Comparison of ENCODE assay signal across 8 cellular contexts in genomic region chr20:25987073-25987927, GRCh38.
DNase-seq lines count a peak whose midpoint lies in the region; ATAC-seq and TF ChIP-seq lines count a peak whose summit lies in the region.

No MANE protein-coding gene starts in this region.

- H3K4me3 Mint-ChIP-seq in WTC11 = peak overlapping the region; percentile 59
- H3K4me3 Mint-ChIP-seq in memory B cell = peak overlapping the region; percentile 75

- no peaks in the 10 kb centered on the region for H3K9me3 Mint-ChIP-seq in WTC11
- H3K9me3 Mint-ChIP-seq in memory B cell = no peaks in the 10 kb centered on the region

- H3K36me3 Mint-ChIP-seq in WTC11 = no peaks in the 10 kb centered on the region
- peaks cover 2% of the 10 kb centered on the region for H3K36me3 Mint-ChIP-seq in memory B cell

- ATAC-seq in GM19328 (IDR thresholded peaks at IDR 0.05; ENCODE audit: unreplicated experiment) (peak; percentile 93), HG03565 (IDR thresholded peaks at IDR 0.05; ENCODE audit: unreplicated experiment) (peak; percentile 68), WTC11 (peak; percentile 88), memory B cell (ENCODE audit: low read depth) (peak; percentile 84)

- DNase-seq in AG10803 (ENCODE audit: low read depth) = peak; percentile 12
- peak; percentile 68 for DNase-seq in WTC11 (ENCODE audit: low spot score)
- peak in 44 of 61 donors; percentile 13 to 71 (median 43) for DNase-seq in caudate nucleus (lab: John Stamatoyannopoulos, UW)
- DNase-seq in memory B cell (ENCODE audit: low spot score in 2 of 2) = peak; percentile 54 to 59
- peak; percentile 71 for DNase-seq in stimulated activated CD8-positive, alpha-beta memory T cell treated with anti-CD3 and anti-CD28 coated beads, Interleukin-4, amount 100 ng/mL, for 48 hours
- DNase-seq in NCI-H1048 (lab: John Stamatoyannopoulos, UW) = no peak

- POLR2A ChIA-PET in WTC11 (lab: Charles Lee) = no interaction called here

- CTCF ChIA-PET in WTC11 (lab: Charles Lee) = interaction anchor here (1.6 kb wide), 1 partner anchor 44 kb away, joined by 3 read pairs; no protein-coding TSS in a partner anchor

- H3K27me3 Mint-ChIP-seq in WTC11 (ENCODE audit: low read depth) (peaks cover 36% of the 10 kb centered on the region), memory B cell (peaks cover 11% of the 10 kb centered on the region)

- no peak overlapping the region for H3K27ac Mint-ChIP-seq in WTC11
- H3K27ac Mint-ChIP-seq in memory B cell = peak overlapping the region; percentile 38

- no peak overlapping the region for H3K27ac ChIP-seq in caudate nucleus (ENCODE audit: low read depth, low read length)

- H3K4me1 Mint-ChIP-seq in WTC11 (peaks cover 4% of the 10 kb centered on the region; the same call in 1 of the 2 replicates), memory B cell (peaks cover 12% of the 10 kb centered on the region)

- H3K4me3 ChIP-seq in AG10803 (ENCODE audit: low read length) = peak overlapping the region; percentile 38

- TF ChIP-seq CTCF in AG10803 (conservative IDR thresholded peaks at IDR 0.05; ENCODE audit: low read length) = peak; percentile 34
- no peak for TF ChIP-seq CTCF in WTC11 (IDR thresholded peaks at IDR 0.05)

TF ChIP-seq in WTC11, 78 proteins besides CTCF, POLR2A, EP300 and RAD21:
- TF ChIP-seq, protein P1, sequence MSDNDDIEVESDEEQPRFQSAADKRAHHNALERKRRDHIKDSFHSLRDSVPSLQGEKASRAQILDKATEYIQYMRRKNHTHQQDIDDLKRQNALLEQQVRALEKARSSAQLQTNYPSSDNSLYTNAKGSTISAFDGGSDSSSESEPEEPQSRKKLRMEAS (CRISPR knock-in tag; IDR thresholded peaks at IDR 0.05) = no peak
- TF ChIP-seq, protein P2, sequence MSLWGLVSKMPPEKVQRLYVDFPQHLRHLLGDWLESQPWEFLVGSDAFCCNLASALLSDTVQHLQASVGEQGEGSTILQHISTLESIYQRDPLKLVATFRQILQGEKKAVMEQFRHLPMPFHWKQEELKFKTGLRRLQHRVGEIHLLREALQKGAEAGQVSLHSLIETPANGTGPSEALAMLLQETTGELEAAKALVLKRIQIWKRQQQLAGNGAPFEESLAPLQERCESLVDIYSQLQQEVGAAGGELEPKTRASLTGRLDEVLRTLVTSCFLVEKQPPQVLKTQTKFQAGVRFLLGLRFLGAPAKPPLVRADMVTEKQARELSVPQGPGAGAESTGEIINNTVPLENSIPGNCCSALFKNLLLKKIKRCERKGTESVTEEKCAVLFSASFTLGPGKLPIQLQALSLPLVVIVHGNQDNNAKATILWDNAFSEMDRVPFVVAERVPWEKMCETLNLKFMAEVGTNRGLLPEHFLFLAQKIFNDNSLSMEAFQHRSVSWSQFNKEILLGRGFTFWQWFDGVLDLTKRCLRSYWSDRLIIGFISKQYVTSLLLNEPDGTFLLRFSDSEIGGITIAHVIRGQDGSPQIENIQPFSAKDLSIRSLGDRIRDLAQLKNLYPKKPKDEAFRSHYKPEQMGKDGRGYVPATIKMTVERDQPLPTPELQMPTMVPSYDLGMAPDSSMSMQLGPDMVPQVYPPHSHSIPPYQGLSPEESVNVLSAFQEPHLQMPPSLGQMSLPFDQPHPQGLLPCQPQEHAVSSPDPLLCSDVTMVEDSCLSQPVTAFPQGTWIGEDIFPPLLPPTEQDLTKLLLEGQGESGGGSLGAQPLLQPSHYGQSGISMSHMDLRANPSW (CRISPR knock-in tag; conservative IDR thresholded peaks at IDR 0.05; ENCODE audit: low read depth) = no peak
- no peak for TF ChIP-seq ATF6 (CRISPR knock-in tag; IDR thresholded peaks at IDR 0.05)
- TF ChIP-seq SMAD3 (CRISPR knock-in tag; IDR thresholded peaks at IDR 0.05; ENCODE audit: borderline replicate concordance) = no peak
- no peak for TF ChIP-seq SOX15 (CRISPR knock-in tag; IDR thresholded peaks at IDR 0.05)
- TF ChIP-seq, protein P3, sequence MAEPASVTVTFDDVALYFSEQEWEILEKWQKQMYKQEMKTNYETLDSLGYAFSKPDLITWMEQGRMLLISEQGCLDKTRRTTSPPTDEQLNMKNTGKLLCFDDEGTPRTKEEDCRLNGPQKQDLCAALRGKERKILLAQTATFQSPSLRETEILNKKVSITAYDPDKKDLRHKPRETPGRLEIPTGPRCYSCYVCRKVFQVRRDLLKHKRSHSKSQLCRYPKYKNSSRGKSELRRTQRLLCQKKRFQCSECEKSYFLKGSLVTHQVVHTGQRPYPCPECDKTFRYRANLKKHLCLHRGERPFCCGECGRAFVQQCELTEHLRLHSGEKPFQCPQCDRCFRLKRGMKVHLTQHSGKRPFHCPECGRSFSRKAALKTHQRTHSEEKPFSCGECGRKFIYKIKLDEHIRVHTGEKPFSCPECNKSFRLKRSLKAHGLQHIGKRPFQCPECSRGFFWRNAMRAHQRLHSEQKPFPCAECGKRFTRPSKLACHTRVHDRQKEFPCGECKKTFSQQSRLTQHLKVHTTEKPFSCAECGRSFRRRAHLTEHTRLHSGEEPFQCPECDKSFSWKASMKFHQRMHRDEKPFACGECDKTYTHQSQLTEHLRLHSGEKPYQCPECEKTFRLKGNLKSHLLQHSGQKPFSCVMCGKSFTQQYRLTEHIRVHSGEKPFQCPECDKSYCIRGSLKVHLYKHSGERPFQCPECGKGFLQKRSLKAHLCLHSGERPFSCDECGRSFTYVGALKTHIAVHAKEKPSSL (CRISPR knock-in tag; conservative IDR thresholded peaks at IDR 0.05) = no peak
- TF ChIP-seq ZNF232 (CRISPR knock-in tag; IDR thresholded peaks at IDR 0.05) = no peak
- no peak for TF ChIP-seq CREM (CRISPR knock-in tag; IDR thresholded peaks at IDR 0.05)
- no peak for TF ChIP-seq SP1 (CRISPR knock-in tag; conservative IDR thresholded peaks at IDR 0.05)
- no peak for TF ChIP-seq NFE2L1 (CRISPR knock-in tag; IDR thresholded peaks at IDR 0.05)
TF ChIP-seq in WTC11: peak in this region for 0.
